In the genomic region with DNA sequence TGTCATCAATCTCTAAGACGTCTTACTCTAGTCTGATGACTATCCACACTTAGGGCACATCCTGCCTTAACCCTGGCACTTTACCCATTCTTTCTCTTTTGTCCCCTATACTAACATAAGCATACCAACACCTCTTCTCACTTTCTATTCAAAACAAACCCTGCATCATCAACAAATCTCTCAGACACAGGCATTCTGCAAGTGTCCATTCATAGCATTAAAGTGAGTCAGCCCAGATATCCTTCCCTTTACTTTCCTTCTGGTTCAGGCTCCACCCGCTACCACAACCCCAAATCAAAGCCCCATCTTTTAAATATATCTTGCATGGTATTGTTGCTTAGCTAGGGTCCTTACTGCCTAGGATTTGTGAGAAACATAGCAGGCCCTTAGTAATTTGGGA, we compare ENCODE assay signal across 29 cellular contexts. TPM values are rescaled to one million over a fixed set of nuclear protein-coding genes. Genes with fewer than 3 reads are reported as not detected.
A peak's percentile ranks its signal among the peaks of the same experiment; 100 is the strongest.
DNase-seq lines count a peak whose midpoint lies in the region; ATAC-seq and TF ChIP-seq lines count a peak whose summit lies in the region.
"Had no signal": no experiment of that assay in that cellular context is flagged by ENCODE, and none has a peak within 500 bp of the region (broad histone marks: within the 10 kb centered on the region; RNA-seq: fewer than 3 reads in every experiment).

No MANE protein-coding gene starts in this region.

- no peaks in the 10 kb centered on the region for H3K9me3 Mint-ChIP-seq in MCF 10A (ENCODE audit: unreplicated experiment)
- H3K9me3 Mint-ChIP-seq: activated CD4-positive, alpha-beta memory T cell treated with anti-CD3 and anti-CD28 coated beads, Interleukin-2, amount 10 ng/mL, durations not matched to agents 7 days and 5 days; activated naive CD4-positive, alpha-beta T cell treated with anti-CD3 and anti-CD28 coated beads for 36 hours; mesothelial cell of epicardium; nephron progenitor cell; T-helper 1 cell treated with Interleukin-12 subunit alpha and Interleukin-12 subunit beta and Interleukin-4 antibody, amounts not matched to agents 30 μg/mL and 1 μg/mL, for 36 hours had no signal

- H3K9me3 ChIP-seq in breast epithelium (no peaks in the 10 kb centered on the region), SK-N-SH (no peaks in the 10 kb centered on the region)
- H3K9me3 ChIP-seq: ascending aorta, upper lobe of left lung had no signal

- H3K36me3 Mint-ChIP-seq in MCF 10A (ENCODE audit: insufficient read depth, unreplicated experiment) = no peaks in the 10 kb centered on the region
- H3K36me3 Mint-ChIP-seq: CD14-positive monocyte had no signal

- no TSS peak for BruUV-seq in MCF 10A (replicated peaks; lab: Mats Ljungman, UMichigan)

- H3K36me3 ChIP-seq in breast epithelium (no peaks in the 10 kb centered on the region), SK-N-SH (replicated peaks in 1 of 2; ENCODE audit: control insufficient read depth in 1 of 2, insufficient read depth in 2 of 2, low read length in 1 of 2) (peaks cover 2 to 9% of the 10 kb centered on the region in 2 experiments)
- H3K36me3 ChIP-seq: ascending aorta, upper lobe of left lung had no signal

- no peak for ATAC-seq in HG03342 (IDR thresholded peaks at IDR 0.05; ENCODE audit: unreplicated experiment)
- ATAC-seq: left cardiac atrium had no signal

- TF ChIP-seq RAD21 in SK-N-SH (IDR thresholded peaks at IDR 0.05; ENCODE audit: low read length) = no peak

- CTCF ChIA-PET in MCF 10A (lab: Yijun Ruan, JAX) = interaction anchor here (0.8 kb wide), 1 partner anchor 78 kb away, joined by 3 read pairs; no protein-coding TSS in a partner anchor
- CTCF ChIA-PET in SK-N-SH (lab: Yijun Ruan, JAX) = interaction anchor here (1.3 to 1.5 kb wide), 2 partner anchors 17 to 57 kb away, joined by 3 to 6 read pairs; no protein-coding TSS in a partner anchor

- H3K9me2 ChIP-seq in SK-N-SH = no peaks in the 10 kb centered on the region

- no peak overlapping the region; the same call in 1 of the 2 replicates for H2AFZ ChIP-seq in SK-N-SH (ENCODE audit: low read depth)

- no peak overlapping the region for H3K4me3 Mint-ChIP-seq in MCF 10A (ENCODE audit: unreplicated experiment)
- H3K4me3 Mint-ChIP-seq: activated CD4-positive, alpha-beta memory T cell treated with anti-CD3 and anti-CD28 coated beads, Interleukin-2, amount 10 ng/mL, durations not matched to agents 7 days and 5 days; activated naive CD4-positive, alpha-beta T cell treated with anti-CD3 and anti-CD28 coated beads for 36 hours; CD14-positive monocyte; mesothelial cell of epicardium; nephron progenitor cell; T-helper 1 cell treated with Interleukin-12 subunit alpha and Interleukin-12 subunit beta and Interleukin-4 antibody, amounts not matched to agents 30 μg/mL and 1 μg/mL, for 36 hours had no signal

- no peaks in the 10 kb centered on the region for H4K20me1 ChIP-seq in SK-N-SH (ENCODE audit: insufficient read depth)

- TF ChIP-seq POLR2A in breast epithelium (IDR thresholded peaks at IDR 0.05) = no peak

- H3K27me3 Mint-ChIP-seq in MCF 10A (ENCODE audit: insufficient read depth, unreplicated experiment) = no peaks in the 10 kb centered on the region

- H3K4me2 ChIP-seq in SK-N-SH = no peak overlapping the region

- no peak for TF ChIP-seq CTCF in MCF 10A (IDR thresholded peaks at IDR 0.05; ENCODE audit: unreplicated experiment)
- TF ChIP-seq CTCF in breast epithelium (IDR thresholded peaks at IDR 0.05) = no peak
- no peak for TF ChIP-seq CTCF in SK-N-SH (IDR thresholded peaks at IDR 0.05)
- TF ChIP-seq CTCF in fibroblast of pulmonary artery (IDR thresholded peaks at IDR 0.05; ENCODE audit: low read length, missing control alignments) = no peak

- peaks cover 0 to 4% of the 10 kb centered on the region in 2 donors for H3K27me3 ChIP-seq in breast epithelium
- H3K27me3 ChIP-seq in SK-N-SH (ENCODE audit: insufficient read depth) = no peaks in the 10 kb centered on the region
- H3K27me3 ChIP-seq: ascending aorta had no signal

- H3K4me1 ChIP-seq in breast epithelium (no peaks in the 10 kb centered on the region), SK-N-SH (ENCODE audit: control insufficient read depth in 1 of 2, insufficient read depth in 2 of 2, low read depth in 1 of 2, low read length in 1 of 2) (no peaks in the 10 kb centered on the region; a peak in 2 of 4 replicates)

- peaks cover 11% of the 10 kb centered on the region for H3K79me2 ChIP-seq in SK-N-SH (ENCODE audit: insufficient read depth)

- H3K27ac Mint-ChIP-seq in MCF 10A (ENCODE audit: low read depth, unreplicated experiment) = no peak overlapping the region
- H3K27ac Mint-ChIP-seq: activated CD4-positive, alpha-beta memory T cell treated with anti-CD3 and anti-CD28 coated beads, Interleukin-2, amount 10 ng/mL, durations not matched to agents 7 days and 5 days; activated naive CD4-positive, alpha-beta T cell treated with anti-CD3 and anti-CD28 coated beads for 36 hours; CD14-positive monocyte; mesothelial cell of epicardium; nephron progenitor cell; T-helper 1 cell treated with Interleukin-12 subunit alpha and Interleukin-12 subunit beta and Interleukin-4 antibody, amounts not matched to agents 30 μg/mL and 1 μg/mL, for 36 hours had no signal

- intact Hi-C loops in MCF 10A (cut with micrococcal nuclease) (no loop called here), breast epithelium (cut with DNase I; ENCODE audit: low total_unique reads) (no loop called here)

- H3K9ac ChIP-seq in SK-N-SH = no peak overlapping the region

- H3K27ac ChIP-seq in breast epithelium (no peak overlapping the region), SK-N-SH (ENCODE audit: low read depth in 2 of 2, low read length in 1 of 2) (peak overlapping the region in 1 of 2 experiments; percentile 36; a peak in 1 of 4 replicates)
- H3K27ac ChIP-seq: ascending aorta, skin epidermis, upper lobe of left lung, VCaP had no signal

- H3K4me3 ChIP-seq in breast epithelium (no peak overlapping the region), SK-N-SH (ENCODE audit: low read depth in 2 of 2, low read length in 1 of 2) (no peak overlapping the region), fibroblast of pulmonary artery (replicated peaks; ENCODE audit: low read depth, low read length) (no peak overlapping the region)
- H3K4me3 ChIP-seq: ascending aorta, skin epidermis, upper lobe of left lung had no signal

- POLR2A ChIA-PET in MCF 10A (lab: Yijun Ruan, JAX) (no interaction called here), SK-N-SH (lab: Yijun Ruan, JAX) (no interaction called here)

- TF ChIP-seq EP300 in SK-N-SH (IDR thresholded peaks at IDR 0.05; ENCODE audit: borderline replicate concordance in 1 of 2, low read depth in 1 of 2, low read length in 1 of 2) = no peak

- H3F3A ChIP-seq in SK-N-SH (replicated peaks; ENCODE audit: insufficient read depth) = peaks cover 21% of the 10 kb centered on the region

- 67% methylated on average over 2 of the region's 2 CpGs for WGBS in SK-N-SH (ENCODE audit: low lambda C conversion rate)

- H3K4me1 Mint-ChIP-seq in MCF 10A (ENCODE audit: insufficient read depth, unreplicated experiment) = peaks cover 6% of the 10 kb centered on the region
- H3K4me1 Mint-ChIP-seq: activated CD4-positive, alpha-beta memory T cell treated with anti-CD3 and anti-CD28 coated beads, Interleukin-2, amount 10 ng/mL, durations not matched to agents 7 days and 5 days; nephron progenitor cell had no signal

- DNase-seq in MCF 10A (ENCODE audit: unreplicated experiment) = peak; percentile 12
- DNase-seq in breast epithelium (ENCODE audit: low spot score in 2 of 2) = no peak
- no peak for DNase-seq in SK-N-SH
- peak; percentile 33 for DNase-seq in fibroblast of pulmonary artery (ENCODE audit: low read depth)
- no peak for DNase-seq in NCI-H2196 treated with DMSO at 0.1 percent for 48 hours (lab: John Stamatoyannopoulos, UW; ENCODE audit: unreplicated experiment)
- no peak for DNase-seq in HUDEP-2 (lab: John Stamatoyannopoulos, UW; ENCODE audit: unreplicated experiment in 76 of 76)
- DNase-seq in NCI-H1092 (lab: John Stamatoyannopoulos, UW) = no peak
- DNase-seq: 8988T; activated CD4-positive, alpha-beta memory T cell treated with anti-CD3 and anti-CD28 coated beads, Interleukin-2, amount 10 ng/mL, durations not matched to agents 7 days and 5 days; activated naive CD4-positive, alpha-beta T cell treated with anti-CD3 and anti-CD28 coated beads for 36 hours; activated T-cell treated with anti-CD3 and anti-CD28 coated beads, Interleukin-2, amount 50 U/mL, for 1 hour; cortex of kidney; foreskin melanocyte; left cardiac atrium; NCI-H1105; NCI-H2081; NCI-H510A treated with DMSO at 0.1 percent for 48 hours; nephron progenitor cell; posterior cingulate gyrus; SHP77; stimulated activated CD4-positive, alpha-beta T cell treated with anti-CD3 and anti-CD28 coated beads, Interleukin-4, amount 100 ng/mL, for 1 hour; upper lobe of left lung had no signal

TF ChIP-seq in SK-N-SH, 30 proteins besides CTCF, POLR2A, EP300 and RAD21:
- TF ChIP-seq JUND (IDR thresholded peaks at IDR 0.05) = peak; percentile 54
- TF ChIP-seq TEAD4 (IDR thresholded peaks at IDR 0.05; ENCODE audit: borderline replicate concordance, insufficient read depth) = peak; percentile 10; the same call in 1 of the 2 replicates
- TF ChIP-seq TCF12 (IDR thresholded peaks at IDR 0.05) = peak; percentile 19; the same call in 1 of the 2 replicates
- TF ChIP-seq, protein P1, sequence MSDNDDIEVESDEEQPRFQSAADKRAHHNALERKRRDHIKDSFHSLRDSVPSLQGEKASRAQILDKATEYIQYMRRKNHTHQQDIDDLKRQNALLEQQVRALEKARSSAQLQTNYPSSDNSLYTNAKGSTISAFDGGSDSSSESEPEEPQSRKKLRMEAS (IDR thresholded peaks at IDR 0.05; ENCODE audit: low read depth) = no peak
- TF ChIP-seq FOSL2 (IDR thresholded peaks at IDR 0.05; ENCODE audit: borderline replicate concordance, low read depth) = peak; percentile 48

RNA-seq across cellular contexts. Expression of a gene that starts 3.8 kb away (rescaled TPM):
- 1.5 and 2.0 TPM in 2 replicates for total RNA-seq in MCF 10A (2022)
- 10 to 100 TPM in 1 of 3 donors, 1 to 10 TPM in 2; 2.5 to 13.1 (median 4.6) TPM for total RNA-seq in breast epithelium
- 3.9 and 6.4 TPM in 2 replicates for polyA plus RNA-seq in SK-N-SH (2012; rRNA removed)
- polyA plus RNA-seq in SK-N-SH (2012; cell fraction: cytosol; rRNA removed) = 3.9 and 5.1 TPM in 2 replicates
- polyA plus RNA-seq in SK-N-SH (2012; cell fraction: nucleus; rRNA removed) = 15.8 and 20.5 TPM in 2 replicates
- total RNA-seq: activated CD4-positive, alpha-beta memory T cell treated with anti-CD3 and anti-CD28 coated beads, Interleukin-2, amount 10 ng/mL, durations not matched to agents 7 days and 5 days; activated naive CD4-positive, alpha-beta T cell treated with anti-CD3 and anti-CD28 coated beads for 36 hours had no signal

Comparison
In these comparisons a context has a peak if more than half of its experiments do, and no peak if none do; other contexts are left out.
1. DNase-seq: peak in MCF 10A (single experiment) and fibroblast of pulmonary artery (single experiment); none in breast epithelium (0 of 2), SK-N-SH (single experiment), NCI-H2196 treated with DMSO at 0.1 percent for 48 hours (single experiment), HUDEP-2 (0 of 76) and NCI-H1092 (single experiment).